In the genomic region with DNA sequence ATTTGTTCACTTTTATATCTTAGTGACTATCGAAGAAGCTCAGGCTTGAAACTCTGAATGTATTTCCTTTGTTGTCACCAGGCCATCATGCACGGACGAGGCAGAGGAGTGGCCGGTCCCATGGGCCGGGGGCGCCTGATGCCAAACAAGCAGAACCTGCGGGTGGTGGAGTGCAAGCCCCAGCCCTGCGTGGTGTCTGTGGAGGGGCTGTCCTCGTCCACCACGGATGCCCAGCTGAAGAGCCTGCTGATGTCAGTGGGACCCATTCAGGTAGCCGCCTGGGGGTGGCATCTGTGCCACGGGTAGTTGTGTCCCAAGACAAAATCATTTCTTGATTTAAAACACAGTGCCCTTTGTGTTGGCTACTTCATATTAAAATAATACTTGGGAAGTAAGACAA, we compare ENCODE assay signal across 20 cellular contexts. TPM values are rescaled to one million over a fixed set of nuclear protein-coding genes. Genes with fewer than 3 reads are reported as not detected.
DNase-seq lines count a peak whose midpoint lies in the region; ATAC-seq, FAIRE-seq and TF ChIP-seq lines count a peak whose summit lies in the region.
"Had no signal": no experiment of that assay in that cellular context is flagged by ENCODE, and none has a peak within 500 bp of the region (broad histone marks: within the 10 kb centered on the region; RNA-seq: fewer than 3 reads in every experiment).

No MANE protein-coding gene starts in this region.

- H3K79me2 ChIP-seq in DND-41 (ENCODE audit: insufficient read depth, low read length) (peaks cover 73% of the 10 kb centered on the region), OCI-LY1 (ENCODE audit: insufficient read depth, low read length) (peaks cover 13% of the 10 kb centered on the region), K562 (ENCODE audit: control insufficient read depth, insufficient read depth, low read length) (peaks cover 13% of the 10 kb centered on the region; the same call in 2 of the 3 replicates)

- H3K36me3 ChIP-seq in DND-41 (ENCODE audit: insufficient read depth, low read length), result peaks cover 77% of the 10 kb centered on the region
- H3K36me3 ChIP-seq in OCI-LY1 (ENCODE audit: insufficient read depth, low read length), result peaks cover 89% of the 10 kb centered on the region
- peaks cover 93% of the 10 kb centered on the region for H3K36me3 ChIP-seq in K562 (ENCODE audit: control insufficient read depth, insufficient read depth, low read length)

- POLR2A ChIA-PET in K562 (lab: Yijun Ruan, JAX), result interaction anchor here (0.6 to 1.0 kb wide), 2 partner anchors 11 to 584 kb away, joined by 3 to 5 read pairs; no protein-coding TSS in a partner anchor

- H3K9ac ChIP-seq in DND-41 (ENCODE audit: low read depth, low read length) (no peak overlapping the region), OCI-LY1 (ENCODE audit: low read length) (no peak overlapping the region; the same call in 1 of the 2 replicates), K562 (ENCODE audit: insufficient read depth in 1 of 2, low read depth in 2 of 2, low read length in 2 of 2) (no peak overlapping the region)

- no peaks in the 10 kb centered on the region for H3K9me2 ChIP-seq in OCI-LY1 (ENCODE audit: low read depth, low read length)

- no peaks in the 10 kb centered on the region for H3K9me1 ChIP-seq in K562 (ENCODE audit: control insufficient read depth, insufficient read depth, low read length)

- H3K27me3 ChIP-seq in DND-41 (ENCODE audit: insufficient read depth, low read length, poor library complexity) (no peaks in the 10 kb centered on the region), OCI-LY1 (ENCODE audit: insufficient read depth, low read length) (no peaks in the 10 kb centered on the region), K562 (ENCODE audit: control insufficient read depth in 2 of 2, insufficient read depth in 2 of 2, low read length in 2 of 2) (no peaks in the 10 kb centered on the region)

- TF ChIP-seq RAD21 in K562 (CRISPR knock-in tag; conservative IDR thresholded peaks at IDR 0.05 in 1 of 2, IDR thresholded peaks at IDR 0.05 in 1 of 2), result no peak

- no peaks in the 10 kb centered on the region; the same call in 1 of the 2 replicates for H3F3A ChIP-seq in OCI-LY1 (ENCODE audit: insufficient read depth, low read length)

- H2AFZ ChIP-seq in DND-41 (ENCODE audit: low read depth, low read length) (no peak overlapping the region), OCI-LY1 (ENCODE audit: low read length) (no peak overlapping the region), K562 (ENCODE audit: low read depth, low read length) (no peak overlapping the region)
- H2AFZ ChIP-seq: GM23338 had no signal

- TF ChIP-seq EP300 in K562 (IDR thresholded peaks at IDR 0.05; ENCODE audit: low read length), result no peak

- FAIRE-seq in K562 (lab: Jason Lieb, UNC), result no peak
- FAIRE-seq: G401.6, GM18507, H54 had no signal

- H3K4me3 ChIP-seq in DND-41 (ENCODE audit: low read depth in 1 of 2, low read length in 2 of 2), result no peak overlapping the region
- H3K4me3 ChIP-seq in OCI-LY1 (ENCODE audit: low read depth, low read length, poor library complexity, severe bottlenecking), result no peak overlapping the region
- H3K4me3 ChIP-seq in K562, result no peak overlapping the region
- H3K4me3 ChIP-seq: GM23338, HAP-1 had no signal

- ATAC-seq in DND-41 (ENCODE audit: insufficient read depth, low read depth) (no peak), K562 (no peak), HG02840 (IDR thresholded peaks at IDR 0.05; ENCODE audit: low FRiP score, unreplicated experiment) (no peak)
- ATAC-seq: GM23338 had no signal

- no TSS peak for BruUV-seq in K562 (replicated peaks; lab: Mats Ljungman, UMichigan)

- no peaks in the 10 kb centered on the region for H3K9me3 ChIP-seq in DND-41 (ENCODE audit: insufficient read depth, low read length, severe bottlenecking)
- H3K9me3 ChIP-seq in OCI-LY1 (ENCODE audit: low read length), result no peaks in the 10 kb centered on the region
- H3K9me3 ChIP-seq in K562 (replicated peaks; ENCODE audit: control insufficient read depth, insufficient read depth, low read depth, low read length), result no peaks in the 10 kb centered on the region
- H3K9me3 ChIP-seq: HAP-1 had no signal

- peaks cover 26% of the 10 kb centered on the region for H4K20me1 ChIP-seq in DND-41 (ENCODE audit: insufficient read depth, low read length)
- no peaks in the 10 kb centered on the region for H4K20me1 ChIP-seq in OCI-LY1 (ENCODE audit: insufficient read depth, low read length)
- H4K20me1 ChIP-seq in K562 (replicated peaks; ENCODE audit: control insufficient read depth, insufficient read depth, low read length), result peaks cover 19% of the 10 kb centered on the region

- WGBS in K562 (ENCODE audit: insufficient coverage, low coverage, missing lambda C conversion rate), result 89% methylated on average over 12 of the region's 12 CpGs

- TF ChIP-seq CTCF in DND-41 (IDR thresholded peaks at IDR 0.05; ENCODE audit: borderline replicate concordance, extremely low read depth, low read length, poor library complexity, severe bottlenecking) (no peak), OCI-LY1 (IDR thresholded peaks at IDR 0.05; ENCODE audit: low read length) (no peak), K562 (IDR thresholded peaks at IDR 0.05 in 2 of 3, conservative IDR thresholded peaks at IDR 0.05 in 1 of 3; ENCODE audit: insufficient read depth in 2 of 3, low read depth in 1 of 3, low read length in 3 of 3) (no peak)

- peaks cover 54% of the 10 kb centered on the region for H3K4me1 ChIP-seq in DND-41 (ENCODE audit: insufficient read depth, low read length)
- H3K4me1 ChIP-seq in OCI-LY1 (ENCODE audit: insufficient read depth, low read length, severe bottlenecking), result peaks cover 66% of the 10 kb centered on the region
- no peaks in the 10 kb centered on the region for H3K4me1 ChIP-seq in K562 (replicated peaks in 1 of 2; ENCODE audit: control insufficient read depth in 2 of 2, insufficient read depth in 2 of 2, low read length in 2 of 2)
- H3K4me1 ChIP-seq: HAP-1 had no signal

- intact Hi-C loops in K562 (cut with micrococcal nuclease), result loop anchor here (5.0 kb wide), 1 partner anchor 839 kb away; no protein-coding TSS in a partner anchor

- peak overlapping the region; percentile 97 for H3K27ac ChIP-seq in DND-41 (ENCODE audit: low read length)
- peak overlapping the region; percentile 91 for H3K27ac ChIP-seq in OCI-LY1 (ENCODE audit: low read depth, low read length, poor library complexity, severe bottlenecking)
- H3K27ac ChIP-seq in K562 (ENCODE audit: extremely low read depth, low read depth, low read length), result no peak overlapping the region

- H3K4me2 ChIP-seq in DND-41 (ENCODE audit: insufficient read depth, low read length) (no peak overlapping the region), OCI-LY1 (ENCODE audit: low read length) (no peak overlapping the region), K562 (ENCODE audit: insufficient read depth, low read length) (no peak overlapping the region)
- H3K4me2 ChIP-seq: GM23338 had no signal

- no peak for TF ChIP-seq POLR2A in K562 (conservative IDR thresholded peaks at IDR 0.05)

- DNase-seq in DND-41, result no peak
- DNase-seq in K562 (ENCODE audit: extremely low read depth in 1 of 4, low spot score in 3 of 4), result no peak
- no peak for DNase-seq in H4 (ENCODE audit: low spot score)
- DNase-seq in LoVo (ENCODE audit: low spot score), result no peak
- DNase-seq: C1 segment of cervical spinal cord; Calu3; CD4-positive, alpha-beta memory T cell; COR-L47; DMS53; DMS79 treated with DMSO at 0.1 percent for 48 hours; HFFc6 had no signal

- in situ Hi-C loops in K562 (cut with MboI), result loop anchor here (25.0 kb wide), 1 partner anchor 379 kb away; no protein-coding TSS in a partner anchor

- CTCF ChIA-PET in K562 (lab: Yijun Ruan, JAX; ENCODE audit: low intra/inter-chr PET ratio), result interaction anchor here (4.0 kb wide), 1 partner anchor 167 kb away, joined by 32 read pairs; no protein-coding TSS in a partner anchor

TF ChIP-seq in K562, 482 proteins besides CTCF, POLR2A, EP300 and RAD21 (continues in another document):
- TF ChIP-seq POLR2G (IDR thresholded peaks at IDR 0.05; ENCODE audit: low read depth, low read length), result peak; percentile 55
- TF ChIP-seq, protein P1, sequence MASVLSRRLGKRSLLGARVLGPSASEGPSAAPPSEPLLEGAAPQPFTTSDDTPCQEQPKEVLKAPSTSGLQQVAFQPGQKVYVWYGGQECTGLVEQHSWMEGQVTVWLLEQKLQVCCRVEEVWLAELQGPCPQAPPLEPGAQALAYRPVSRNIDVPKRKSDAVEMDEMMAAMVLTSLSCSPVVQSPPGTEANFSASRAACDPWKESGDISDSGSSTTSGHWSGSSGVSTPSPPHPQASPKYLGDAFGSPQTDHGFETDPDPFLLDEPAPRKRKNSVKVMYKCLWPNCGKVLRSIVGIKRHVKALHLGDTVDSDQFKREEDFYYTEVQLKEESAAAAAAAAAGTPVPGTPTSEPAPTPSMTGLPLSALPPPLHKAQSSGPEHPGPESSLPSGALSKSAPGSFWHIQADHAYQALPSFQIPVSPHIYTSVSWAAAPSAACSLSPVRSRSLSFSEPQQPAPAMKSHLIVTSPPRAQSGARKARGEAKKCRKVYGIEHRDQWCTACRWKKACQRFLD (CRISPR knock-in tag; IDR thresholded peaks at IDR 0.05), result no peak

RNA-seq across cellular contexts. Expression of a gene that starts 45.9 kb away (rescaled TPM):
- total RNA-seq in K562 (2011; cell fraction: chromatin; rRNA removed; ENCODE audit: low replicate concordance), result not detected in 2 replicates
- total RNA-seq in K562 (2011; cell fraction: nucleolus; rRNA removed), result not detected in 2 replicates
- not detected in 2 replicates for total RNA-seq in K562 (2011; cell fraction: nucleoplasm; rRNA removed)
- total RNA-seq in K562 (2014; rRNA removed) (not detected in 2 replicates), K562 (2014; rRNA removed; fragmentation: Illumina TruSeq; extraction: Trizol) (not detected in 2 replicates), K562 (2015; rRNA removed; fragmentation: Illumina TruSeq; extraction: Trizol) (not detected in 2 replicates), K562 (2021) (0.09 TPM in 1 of 2 replicates, not detected in the other)
- polyA plus RNA-seq in K562 (2011; rRNA removed) (not detected in 2 replicates), K562 (2014; fragmentation: Illumina TruSeq; extraction: Trizol) (not detected in 2 replicates), K562 (2014; fragmentation: Nextera tagmentation; extraction: Ambion mirVana) (not detected), K562 (2014; rRNA removed) (not detected in 2 replicates)
- not detected in 2 replicates for polyA plus RNA-seq in K562 (2011; cell fraction: cytosol; rRNA removed)
- polyA plus RNA-seq in K562 (2011; cell fraction: nucleus; rRNA removed), result not detected in 2 replicates
- polyA plus RNA-seq in K562 (2012), result 0.03 TPM in 1 of 2 replicates, not detected in the other
- polyA minus RNA-seq in K562 (2011; rRNA and poly(A)+ RNA removed), result not detected in 2 replicates
- not detected in 2 replicates for polyA minus RNA-seq in K562 (2011; cell fraction: cytosol; rRNA and poly(A)+ RNA removed)
- not detected in 2 replicates for polyA minus RNA-seq in K562 (2011; cell fraction: nucleus; rRNA and poly(A)+ RNA removed)
- not detected in 2 replicates for total RNA-seq in H4 (2014; rRNA removed; shearing (Covaris generic))
- total RNA-seq: A673; CD4-positive, alpha-beta memory T cell; GM23338; HFFc6 had no signal
- polyA plus RNA-seq: BJ, GM23338 had no signal
